Comparison of ENCODE assay signal across 17 cellular contexts in genomic region chr2:65845442-65846182, GRCh38.
DNase-seq lines count a peak whose midpoint lies in the region; ATAC-seq and TF ChIP-seq lines count a peak whose summit lies in the region.
"Had no signal": no experiment of that assay in that cellular context is flagged by ENCODE, and none has a peak within 500 bp of the region (broad histone marks: within the 10 kb centered on the region; RNA-seq: fewer than 3 reads in every experiment).

No MANE protein-coding gene starts in this region.

- no peak overlapping the region; the same call in 1 of the 2 replicates for H3K27ac ChIP-seq in MM.1S (ENCODE audit: low read length)
- H3K27ac ChIP-seq in H9 (ENCODE audit: insufficient read length, low read depth, low read length), result no peak overlapping the region
- H3K27ac ChIP-seq: BLaER1 had no signal

- H3K9me2 ChIP-seq in MM.1S (replicated peaks; ENCODE audit: insufficient read depth, low read length), result no peaks in the 10 kb centered on the region

- intact Hi-C loops in activated naive CD4-positive, alpha-beta T cell treated with anti-CD3 and anti-CD28 coated beads for 36 hours (cut with micrococcal nuclease), result no loop called here

- H3K36me3 ChIP-seq in MM.1S (replicated peaks; ENCODE audit: insufficient read depth, low read length), result no peaks in the 10 kb centered on the region
- H3K36me3 ChIP-seq: BLaER1 had no signal

- no peaks in the 10 kb centered on the region for H3K23me2 ChIP-seq in H9 (ENCODE audit: insufficient read length, low read depth, low read length, poor library complexity, severe bottlenecking)

- no peak overlapping the region for H3K18ac ChIP-seq in H9 (ENCODE audit: insufficient read length, low read depth, low read length)

- no peak overlapping the region for H2BK12ac ChIP-seq in H9 (ENCODE audit: insufficient read length, low read depth, low read length)

- H3K4ac ChIP-seq in H9 (ENCODE audit: low read depth, low read length), result no peak overlapping the region

- no peak overlapping the region for H2BK120ac ChIP-seq in H9 (ENCODE audit: low read depth, low read length, poor library complexity, severe bottlenecking)

- no CpG with 5 or more reads among the region's 5 CpGs for WGBS in H9 (ENCODE audit: extremely low coverage, insufficient read length, low lambda C conversion rate)

- H2BK5ac ChIP-seq in H9 (ENCODE audit: insufficient read length, low read length), result no peak overlapping the region

- H4K20me1 ChIP-seq in MM.1S (ENCODE audit: insufficient read depth, low read length) (no peaks in the 10 kb centered on the region), H9 (ENCODE audit: control insufficient read depth, insufficient read depth, insufficient read length) (no peaks in the 10 kb centered on the region)
- H4K20me1 ChIP-seq: BLaER1 had no signal

- no peaks in the 10 kb centered on the region for H3K27me3 ChIP-seq in MM.1S (replicated peaks; ENCODE audit: insufficient read depth, low read length)
- no peaks in the 10 kb centered on the region for H3K27me3 ChIP-seq in H9 (ENCODE audit: insufficient read depth, low read length)
- H3K27me3 ChIP-seq: BLaER1 had no signal

- H3T11ph ChIP-seq in H9 (ENCODE audit: low read length), result no peak overlapping the region

- peaks cover 0 to 6% (median 2%) of the 10 kb centered on the region in 3 experiments; a peak in 4 of 7 replicates for H3K36me3 Mint-ChIP-seq in H9 (ENCODE audit: insufficient read depth in 1 of 3, low read depth in 3 of 3)
- no peaks in the 10 kb centered on the region for H3K36me3 Mint-ChIP-seq in activated naive CD4-positive, alpha-beta T cell treated with anti-CD3 and anti-CD28 coated beads for 36 hours (ENCODE audit: low read depth)
- H3K36me3 Mint-ChIP-seq: CD14-positive monocyte; CD4-positive, alpha-beta memory T cell had no signal

- H3K79me2 ChIP-seq in MM.1S (ENCODE audit: low read length) (no peaks in the 10 kb centered on the region), H9 (ENCODE audit: insufficient read depth, low read length) (no peaks in the 10 kb centered on the region)

- H3K14ac ChIP-seq in H9 (ENCODE audit: insufficient read depth, low read length), result no peak overlapping the region

- H3K79me1 ChIP-seq in H9 (ENCODE audit: insufficient read depth, low read depth, low read length, poor library complexity, severe bottlenecking), result no peaks in the 10 kb centered on the region

- no peak overlapping the region for H2BK20ac ChIP-seq in H9 (ENCODE audit: low read depth, low read length, poor library complexity, severe bottlenecking)

- H3K23ac ChIP-seq in H9 (ENCODE audit: insufficient read length, low read depth, low read length), result no peak overlapping the region

- CTCF ChIA-PET in activated naive CD4-positive, alpha-beta T cell treated with anti-CD3 and anti-CD28 coated beads for 36 hours (lab: Charles Lee), result no interaction called here

- no peak overlapping the region; a peak in 1 of 7 replicates for H3K27ac Mint-ChIP-seq in H9
- no peak overlapping the region for H3K27ac Mint-ChIP-seq in activated naive CD4-positive, alpha-beta T cell treated with anti-CD3 and anti-CD28 coated beads for 36 hours
- H3K27ac Mint-ChIP-seq: CD14-positive monocyte; CD4-positive, alpha-beta memory T cell; GM23338 had no signal

- H2AFZ ChIP-seq in MM.1S (ENCODE audit: low read length) (peak overlapping the region; percentile 59), H9 (ENCODE audit: low read length) (no peak overlapping the region)
- H2AFZ ChIP-seq: GM23338 had no signal

- no peak for TF ChIP-seq CTCF in MM.1S (IDR thresholded peaks at IDR 0.05; ENCODE audit: low read length)
- TF ChIP-seq CTCF in fibroblast of villous mesenchyme (IDR thresholded peaks at IDR 0.05; ENCODE audit: insufficient read depth, low read depth, low read length), result no peak
- no peak for TF ChIP-seq CTCF in H9 (conservative IDR thresholded peaks at IDR 0.05)

- H3K9me3 ChIP-seq in MM.1S (replicated peaks; ENCODE audit: insufficient read depth, low read length) (no peaks in the 10 kb centered on the region), H9 (ENCODE audit: control insufficient read depth, low read depth, low read length) (no peaks in the 10 kb centered on the region)

- H4K5ac ChIP-seq in H9 (ENCODE audit: insufficient read length, low read depth, low read length), result no peak overlapping the region

- H3K4me3 Mint-ChIP-seq in H9, result no peak overlapping the region
- no peak overlapping the region for H3K4me3 Mint-ChIP-seq in activated naive CD4-positive, alpha-beta T cell treated with anti-CD3 and anti-CD28 coated beads for 36 hours
- H3K4me3 Mint-ChIP-seq: CD14-positive monocyte; CD4-positive, alpha-beta memory T cell; GM23338 had no signal

- H3K9me3 Mint-ChIP-seq in H9, result peaks cover 10 to 12% of the 10 kb centered on the region in 2 experiments; a peak in 4 of 5 replicates
- peaks cover 12% of the 10 kb centered on the region for H3K9me3 Mint-ChIP-seq in activated naive CD4-positive, alpha-beta T cell treated with anti-CD3 and anti-CD28 coated beads for 36 hours

- H3K4me2 ChIP-seq in MM.1S (ENCODE audit: low read depth, low read length) (peak overlapping the region; percentile 45), H9 (ENCODE audit: insufficient read depth, insufficient read length, low read length) (no peak overlapping the region)
- H3K4me2 ChIP-seq: BLaER1, GM23338 had no signal

- H2BK15ac ChIP-seq in H9 (ENCODE audit: low read depth, low read length), result no peak overlapping the region

- H3F3A ChIP-seq in MM.1S (ENCODE audit: insufficient read depth, low read length), result 0 out of 2 replicates have a peak, but pooled peaks cover 4% of the 10 kb centered on the region

- peaks cover 19% of the 10 kb centered on the region for H3K4me1 ChIP-seq in MM.1S (ENCODE audit: low read length)
- no peaks in the 10 kb centered on the region for H3K4me1 ChIP-seq in H9 (ENCODE audit: insufficient read depth, low read length)
- H3K4me1 ChIP-seq: BLaER1 had no signal

- no peak for ATAC-seq in SK-N-SH treated with all-trans-retinoic acid at 6 μM for 48 hours
- ATAC-seq: GM23338 had no signal

- no peak overlapping the region for H4K8ac ChIP-seq in H9 (replicated peaks; ENCODE audit: insufficient read length, low read depth, low read length)

- no peak overlapping the region for H3K4me3 ChIP-seq in MM.1S (ENCODE audit: low read length)
- no peak overlapping the region for H3K4me3 ChIP-seq in fibroblast of villous mesenchyme (ENCODE audit: low read depth, low read length)
- H3K4me3 ChIP-seq: BLaER1, GM23338 had no signal

- no peak overlapping the region for H4K91ac ChIP-seq in H9 (ENCODE audit: insufficient read length, low read depth, low read length)

- no peaks in the 10 kb centered on the region for H3K4me1 Mint-ChIP-seq in H9
- H3K4me1 Mint-ChIP-seq in activated naive CD4-positive, alpha-beta T cell treated with anti-CD3 and anti-CD28 coated beads for 36 hours (ENCODE audit: low read depth), result no peaks in the 10 kb centered on the region
- H3K4me1 Mint-ChIP-seq: CD14-positive monocyte; CD4-positive, alpha-beta memory T cell; GM23338 had no signal

- no peak overlapping the region for H3K56ac ChIP-seq in H9 (ENCODE audit: insufficient read length, low read depth, low read length)

- peaks cover 3% of the 10 kb centered on the region; the same call in 1 of the 2 replicates for H3K27me3 Mint-ChIP-seq in H9 (ENCODE audit: low read depth)
- H3K27me3 Mint-ChIP-seq in activated naive CD4-positive, alpha-beta T cell treated with anti-CD3 and anti-CD28 coated beads for 36 hours (ENCODE audit: low read depth), result no peaks in the 10 kb centered on the region
- H3K27me3 Mint-ChIP-seq: CD4-positive, alpha-beta memory T cell had no signal

- H2AK5ac ChIP-seq in H9 (ENCODE audit: insufficient read length, low read length), result no peak overlapping the region

- H3K9ac ChIP-seq in MM.1S (ENCODE audit: low read length) (no peak overlapping the region), H9 (ENCODE audit: extremely low read depth, insufficient read length, low read length) (no peak overlapping the region)
- H3K9ac ChIP-seq: BLaER1 had no signal

- peak; percentile 2 for DNase-seq in NCI-H345 treated with DMSO at 0.1 percent for 48 hours (lab: John Stamatoyannopoulos, UW; ENCODE audit: unreplicated experiment)
- DNase-seq in NCI-H345 (lab: John Stamatoyannopoulos, UW), result no peak
- peak; percentile 22 for DNase-seq in MM.1S
- DNase-seq in fibroblast of villous mesenchyme (ENCODE audit: low read depth), result peak; percentile 2
- no peak for DNase-seq in H9
- no peak for DNase-seq in activated naive CD4-positive, alpha-beta T cell treated with anti-CD3 and anti-CD28 coated beads for 36 hours
- DNase-seq in HPDE6-E6E7 (ENCODE audit: extremely low spot score), result no peak
- DNase-seq: 8988T; CD4-positive, alpha-beta memory T cell; DMS153; DMS79; GDM1; H7 had no signal

TF ChIP-seq in SK-N-SH treated with all-trans-retinoic acid at 6 μM for 48 hours, 23 proteins besides CTCF, POLR2A, EP300 and RAD21:
- TF ChIP-seq ZNF8 (CRISPR knock-in tag; IDR thresholded peaks at IDR 0.05) (no peak), TCF4 (CRISPR knock-in tag; IDR thresholded peaks at IDR 0.05; ENCODE audit: borderline replicate concordance) (peak; percentile 70; the same call in 1 of the 2 replicates)

Comparison
In these comparisons a context has a peak if more than half of its experiments do, and no peak if none do; other contexts are left out.
1. DNase-seq: peak in NCI-H345 treated with DMSO at 0.1 percent for 48 hours (single experiment), MM.1S (single experiment) and fibroblast of villous mesenchyme (single experiment); none in NCI-H345 (single experiment), H9 (single experiment), activated naive CD4-positive, alpha-beta T cell treated with anti-CD3 and anti-CD28 coated beads for 36 hours (single experiment) and HPDE6-E6E7 (single experiment).